In genomic region chr4:149980941-149981340, GRCh38 we compare ENCODE assay signal across 8 cellular contexts.
DNase-seq lines count a peak whose midpoint lies in the region; ATAC-seq, FAIRE-seq and TF ChIP-seq lines count a peak whose summit lies in the region.

No MANE protein-coding gene starts in this region.

- no peak overlapping the region for H4K8ac ChIP-seq in neuronal stem cell (ENCODE audit: low read depth, low read length)

- no peaks in the 10 kb centered on the region for H3K9me3 ChIP-seq in neuronal stem cell (replicated peaks in 1 of 2; ENCODE audit: control insufficient read depth in 2 of 2, insufficient read depth in 1 of 2, low read depth in 1 of 2, low read length in 2 of 2)

- no peak overlapping the region for H3K4me2 ChIP-seq in neuronal stem cell (ENCODE audit: insufficient read depth, low read length, poor library complexity, severe bottlenecking)

- H3K23ac ChIP-seq in neuronal stem cell (ENCODE audit: low read depth, low read length, poor library complexity), result no peak overlapping the region

- H3K18ac ChIP-seq in neuronal stem cell (ENCODE audit: low read length), result no peak overlapping the region

- H2BK12ac ChIP-seq in neuronal stem cell (ENCODE audit: low read length), result no peak overlapping the region

- peak; percentile 91 for FAIRE-seq in GM12892 (lab: Jason Lieb, UNC)

- no CpG with 5 or more reads among the region's 6 CpGs for WGBS in neuronal stem cell (ENCODE audit: extremely low coverage in 2 of 2, insufficient read length in 2 of 2, insufficient replicate concordance in 1 of 2), 2 donors

- peak; percentile 80 for ATAC-seq in HG02852 (IDR thresholded peaks at IDR 0.05; ENCODE audit: unreplicated experiment)

- no peak overlapping the region for H2AK5ac ChIP-seq in neuronal stem cell (ENCODE audit: low read depth, low read length)

- no peak overlapping the region for H3K4ac ChIP-seq in neuronal stem cell (ENCODE audit: low read length)

- peak overlapping the region; percentile 33 for H2AFZ ChIP-seq in neuronal stem cell (ENCODE audit: low read length)

- DNase-seq in AG10803 (ENCODE audit: low read depth), result peak; percentile 56
- no peak for DNase-seq in GM12892 (ENCODE audit: insufficient read length)
- DNase-seq in NCI-H345 treated with DMSO at 0.1 percent for 48 hours (lab: John Stamatoyannopoulos, UW; ENCODE audit: unreplicated experiment), result peak; percentile 5
- peak; percentile 5 for DNase-seq in activated T-cell treated with anti-CD3 and anti-CD28 coated beads for 1 hour (ENCODE audit: low read depth)
- DNase-seq in fibroblast of the aortic adventitia (ENCODE audit: low read depth), result peak; percentile 74
- peak; percentile 44 for DNase-seq in neuronal stem cell (ENCODE audit: low spot score)
- no peak for DNase-seq in NCI-H526 treated with DMSO at 0.1 percent for 48 hours (lab: John Stamatoyannopoulos, UW)

- TF ChIP-seq POLR2A in GM12892 (IDR thresholded peaks at IDR 0.05; ENCODE audit: low read depth, low read length), result no peak

- no peak overlapping the region for H2BK15ac ChIP-seq in neuronal stem cell (ENCODE audit: low read length)

- no peak overlapping the region for H2BK120ac ChIP-seq in neuronal stem cell (ENCODE audit: low read depth, low read length)

- TF ChIP-seq CTCF in AG10803 (conservative IDR thresholded peaks at IDR 0.05; ENCODE audit: low read length) (peak; percentile 90), fibroblast of the aortic adventitia (IDR thresholded peaks at IDR 0.05; ENCODE audit: insufficient read depth, low read length) (peak; percentile 82)

- H4K91ac ChIP-seq in neuronal stem cell (ENCODE audit: low read depth, low read length, poor library complexity), result no peak overlapping the region

- H3K36me3 ChIP-seq in neuronal stem cell (replicated peaks in 1 of 2; ENCODE audit: control insufficient read depth in 2 of 2, insufficient read depth in 2 of 2, low read length in 2 of 2), result no peaks in the 10 kb centered on the region

- no peak overlapping the region for H3K9ac ChIP-seq in neuronal stem cell (ENCODE audit: low read depth, low read length, poor library complexity)

- H3K79me1 ChIP-seq in neuronal stem cell (ENCODE audit: low read depth, low read length), result no peaks in the 10 kb centered on the region

- H3K4me3 ChIP-seq in AG10803 (ENCODE audit: low read length) (no peak overlapping the region), fibroblast of the aortic adventitia (ENCODE audit: low read depth, low read length) (no peak overlapping the region), neuronal stem cell (ENCODE audit: low read length in 2 of 2) (no peak overlapping the region)

- H3K4me1 ChIP-seq in neuronal stem cell (ENCODE audit: control insufficient read depth in 2 of 2, insufficient read depth in 1 of 2, low read depth in 1 of 2, low read length in 2 of 2), result no peaks in the 10 kb centered on the region

- H2BK5ac ChIP-seq in neuronal stem cell (ENCODE audit: low read length), result no peak overlapping the region

- no peak overlapping the region for H3K14ac ChIP-seq in neuronal stem cell (ENCODE audit: low read length)

- H3K27ac ChIP-seq in neuronal stem cell (replicated peaks; ENCODE audit: low read length), result no peak overlapping the region

- no peaks in the 10 kb centered on the region for H3K27me3 ChIP-seq in neuronal stem cell (ENCODE audit: control insufficient read depth in 3 of 3, insufficient read depth in 3 of 3, low read depth in 1 of 3, low read length in 3 of 3)

Comparison
In these comparisons a context has a peak if more than half of its experiments do, and no peak if none do; other contexts are left out.
1. DNase-seq: peak in AG10803 (single experiment), NCI-H345 treated with DMSO at 0.1 percent for 48 hours (single experiment), activated T-cell treated with anti-CD3 and anti-CD28 coated beads for 1 hour (single experiment), fibroblast of the aortic adventitia (single experiment) and neuronal stem cell (single experiment); none in GM12892 (single experiment) and NCI-H526 treated with DMSO at 0.1 percent for 48 hours (single experiment).